ENCODE assay signal across 1 cellular context in genomic region chr1:121550817-121551216, GRCh38.
TF ChIP-seq lines count a peak whose summit lies in the region.

No MANE protein-coding gene starts in this region.

TF ChIP-seq in K562, 482 proteins besides CTCF, POLR2A, EP300 and RAD21:
- TF ChIP-seq, protein P1, sequence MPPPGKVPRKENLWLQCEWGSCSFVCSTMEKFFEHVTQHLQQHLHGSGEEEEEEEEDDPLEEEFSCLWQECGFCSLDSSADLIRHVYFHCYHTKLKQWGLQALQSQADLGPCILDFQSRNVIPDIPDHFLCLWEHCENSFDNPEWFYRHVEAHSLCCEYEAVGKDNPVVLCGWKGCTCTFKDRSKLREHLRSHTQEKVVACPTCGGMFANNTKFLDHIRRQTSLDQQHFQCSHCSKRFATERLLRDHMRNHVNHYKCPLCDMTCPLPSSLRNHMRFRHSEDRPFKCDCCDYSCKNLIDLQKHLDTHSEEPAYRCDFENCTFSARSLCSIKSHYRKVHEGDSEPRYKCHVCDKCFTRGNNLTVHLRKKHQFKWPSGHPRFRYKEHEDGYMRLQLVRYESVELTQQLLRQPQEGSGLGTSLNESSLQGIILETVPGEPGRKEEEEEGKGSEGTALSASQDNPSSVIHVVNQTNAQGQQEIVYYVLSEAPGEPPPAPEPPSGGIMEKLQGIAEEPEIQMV (tag; conservative IDR thresholded peaks at IDR 0.05; ENCODE audit: low read depth): 0 out of 2 replicates have a peak, but pooled peaks have one; percentile 55
